Comparison of ENCODE assay signal across 17 cellular contexts in the genomic region with DNA sequence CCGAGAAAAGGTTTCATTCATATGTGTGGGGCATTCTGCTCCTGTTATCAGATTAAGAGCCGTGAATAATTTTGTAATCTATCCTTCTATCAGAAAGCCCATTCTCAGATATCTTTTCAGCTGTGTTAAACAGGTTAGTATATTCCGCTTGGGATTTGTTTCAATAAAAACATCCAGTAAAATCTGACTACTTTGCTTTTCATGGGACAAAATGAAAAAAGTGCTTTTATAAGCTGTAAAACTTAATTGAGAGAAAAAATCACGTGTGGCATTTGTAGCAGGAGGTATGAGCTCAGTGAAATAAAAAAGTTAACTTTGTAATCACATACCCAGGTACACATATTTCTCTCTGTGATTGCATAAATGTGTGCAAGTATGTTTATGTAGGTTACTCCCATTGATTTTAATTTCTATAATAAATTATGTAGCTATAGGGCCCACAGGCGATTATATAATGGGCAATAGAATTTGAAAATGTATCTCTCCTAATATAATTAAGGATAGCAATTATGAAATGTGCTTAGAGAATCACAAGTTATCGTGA. TPM values are rescaled to one million over a fixed set of nuclear protein-coding genes. Genes with fewer than 3 reads are reported as not detected.
A peak's percentile ranks its signal among the peaks of the same experiment; 100 is the strongest.
DNase-seq lines count a peak whose midpoint lies in the region; ATAC-seq, FAIRE-seq and TF ChIP-seq lines count a peak whose summit lies in the region.
"Had no signal": no experiment of that assay in that cellular context is flagged by ENCODE, and none has a peak within 500 bp of the region (broad histone marks: within the 10 kb centered on the region; RNA-seq: fewer than 3 reads in every experiment).

No MANE protein-coding gene starts in this region.

- H3K4me1 ChIP-seq in A549 (peaks cover 63% of the 10 kb centered on the region), RWPE2 (ENCODE audit: insufficient read depth, poor library complexity, severe bottlenecking) (peaks cover 53% of the 10 kb centered on the region), keratinocyte (ENCODE audit: control insufficient read depth, extremely low read depth, insufficient read depth, low read length) (peaks cover 61% of the 10 kb centered on the region)

- peaks cover 82% of the 10 kb centered on the region for H3K79me2 ChIP-seq in keratinocyte (ENCODE audit: control insufficient read depth, insufficient read depth, low read length)

- FAIRE-seq in A549 (lab: Jason Lieb, UNC) (no peak), keratinocyte (lab: Jason Lieb, UNC) (no peak)
- FAIRE-seq: GM12892 had no signal

- TF ChIP-seq RAD21 in A549 (conservative IDR thresholded peaks at IDR 0.05 in 1 of 2, IDR thresholded peaks at IDR 0.05 in 1 of 2), result no peak

- peaks cover 29% of the 10 kb centered on the region; the same call in 1 of the 2 replicates for H3K36me3 Mint-ChIP-seq in HFFc6 (ENCODE audit: low read depth)
- H3K36me3 Mint-ChIP-seq: CD4-positive, CD25-positive, alpha-beta regulatory T cell had no signal

- H3K4me3 ChIP-seq in A549, result no peak overlapping the region
- no peak overlapping the region for H3K4me3 ChIP-seq in RWPE2 (ENCODE audit: severe bottlenecking)
- peak overlapping the region in 2 of 3 experiments; percentile 94 to 96 for H3K4me3 ChIP-seq in keratinocyte (ENCODE audit: control insufficient read depth in 2 of 3, extremely low read depth in 1 of 3, insufficient read depth in 2 of 3, low read depth in 1 of 3, low read length in 3 of 3)
- H3K4me3 ChIP-seq: BLaER1 treated with 17β-estradiol and CSF1 and Interleukin-3, amounts not matched to agents 10 nM and 100 nM had no signal

- dilution Hi-C loops in keratinocyte (cut with MboI; ENCODE audit: extremely low pct_ligation_motif_present, low sequenced_read_pairs), result no loop called here

- POLR2A ChIA-PET in A549 (lab: Yijun Ruan, JAX), result interaction anchor here (1.3 kb wide), 1 partner anchor 32 kb away, joined by 4 read pairs; no protein-coding TSS in a partner anchor

- peaks cover 76% of the 10 kb centered on the region for H3K4me1 Mint-ChIP-seq in HFFc6 (ENCODE audit: low read depth)

- H3K9ac ChIP-seq in keratinocyte (ENCODE audit: control insufficient read depth, extremely low read depth, insufficient read depth, low read length), result peak overlapping the region; percentile 100
- H3K9ac ChIP-seq: BLaER1 treated with 17β-estradiol and CSF1 and Interleukin-3, amounts not matched to agents 10 nM and 100 nM had no signal

- WGBS in A549 (ENCODE audit: missing lambda C conversion rate), result 84% methylated on average over 6 of the region's 6 CpGs

- no peak overlapping the region; a peak in 1 of 6 replicates for H3K27ac ChIP-seq in A549
- H3K27ac ChIP-seq in RWPE2 (ENCODE audit: poor library complexity, severe bottlenecking), result peak overlapping the region; percentile 89
- H3K27ac ChIP-seq in keratinocyte (ENCODE audit: control insufficient read depth, insufficient read depth, low read length), result peak overlapping the region; percentile 99
- H3K27ac ChIP-seq: BLaER1 treated with 17β-estradiol and CSF1 and Interleukin-3, amounts not matched to agents 10 nM and 100 nM had no signal

- CTCF ChIA-PET in A549 (lab: Yijun Ruan, JAX), result interaction anchor here (0.7 to 3.8 kb wide), 7 partner anchors 12 to 130 kb away, joined by 3 to 17 read pairs (median 3); no protein-coding TSS in a partner anchor

- H3K9me3 ChIP-seq in A549 (no peaks in the 10 kb centered on the region), RWPE2 (ENCODE audit: severe bottlenecking) (no peaks in the 10 kb centered on the region), keratinocyte (ENCODE audit: control insufficient read depth, low read depth, low read length) (no peaks in the 10 kb centered on the region)

- no peaks in the 10 kb centered on the region for H3K27me3 Mint-ChIP-seq in HFFc6 (ENCODE audit: insufficient read depth)

- H3K4me2 ChIP-seq in A549 (peak overlapping the region; percentile 93), keratinocyte (ENCODE audit: control insufficient read depth, extremely low read depth, insufficient read depth, low read depth, low read length) (peak overlapping the region; percentile 81)

- TF ChIP-seq EP300 in A549 (IDR thresholded peaks at IDR 0.05), result no peak

- 0 out of 2 replicates have a peak overlapping the region, but pooled peaks have one; percentile 21 for H3K27ac Mint-ChIP-seq in HFFc6
- H3K27ac Mint-ChIP-seq: CD4-positive, CD25-positive, alpha-beta regulatory T cell; H9 had no signal

- TF ChIP-seq CTCF in A549 (IDR thresholded peaks at IDR 0.05), result no peak
- TF ChIP-seq CTCF in HFFc6 (IDR thresholded peaks at IDR 0.05), result no peak
- no peak for TF ChIP-seq CTCF in RWPE2 (IDR thresholded peaks at IDR 0.05; ENCODE audit: poor library complexity, severe bottlenecking)
- no peak for TF ChIP-seq CTCF in keratinocyte (optimal IDR thresholded peaks at IDR 0.05 in 1 of 3, IDR thresholded peaks at IDR 0.05 in 1 of 3, conservative IDR thresholded peaks at IDR 0.05 in 1 of 3; ENCODE audit: extremely low read depth in 1 of 3, insufficient read depth in 2 of 3, low read length in 3 of 3)

- no peaks in the 10 kb centered on the region for H3K27me3 ChIP-seq in RWPE2 (ENCODE audit: insufficient read depth, poor library complexity, severe bottlenecking)
- H3K27me3 ChIP-seq in keratinocyte (ENCODE audit: control insufficient read depth, extremely low read depth, insufficient read depth, low read length), result no peaks in the 10 kb centered on the region
- H3K27me3 ChIP-seq: BLaER1 treated with 17β-estradiol and CSF1 and Interleukin-3, amounts not matched to agents 10 nM and 100 nM had no signal

- DNase-seq in A549 (ENCODE audit: low read depth in 1 of 2, low spot score in 1 of 2), result no peak
- no peak for DNase-seq in HFFc6
- no peak for DNase-seq in RWPE2 (ENCODE audit: low spot score)
- no peak for DNase-seq in keratinocyte (ENCODE audit: low read depth, low spot score)
- no peak for DNase-seq in activated CD4-positive, alpha-beta T cell treated with anti-CD3 and anti-CD28 coated beads, Interleukin-2, amount 50 U/mL, for 4 hours
- DNase-seq in NCI-H2107 (lab: John Stamatoyannopoulos, UW), result no peak
- DNase-seq in iPS-NIHi11 (ENCODE audit: low spot score), result no peak
- DNase-seq: 8988T; ACHN; CD4-positive, CD25-positive, alpha-beta regulatory T cell; DND-41; GDM1; GOT3; H9 had no signal

- TF ChIP-seq POLR2A in A549 (IDR thresholded peaks at IDR 0.05; ENCODE audit: low read length), result no peak

- H3K9me3 Mint-ChIP-seq in HFFc6, result no peaks in the 10 kb centered on the region
- H3K9me3 Mint-ChIP-seq: H9 had no signal

- H3K9me1 ChIP-seq in keratinocyte (ENCODE audit: control insufficient read depth, extremely low read depth, insufficient read depth, low read length), result no peaks in the 10 kb centered on the region

- H2AFZ ChIP-seq in keratinocyte (ENCODE audit: control insufficient read depth, low read length), result no peak overlapping the region

- H3K36me3 ChIP-seq in RWPE2 (ENCODE audit: low read depth) (peaks cover 13% of the 10 kb centered on the region; the same call in 1 of the 2 replicates), keratinocyte (ENCODE audit: control insufficient read depth in 2 of 2, extremely low read depth in 1 of 2, insufficient read depth in 2 of 2, low read length in 2 of 2) (peaks cover 3 to 7% of the 10 kb centered on the region in 2 experiments)
- H3K36me3 ChIP-seq: BLaER1 treated with 17β-estradiol and CSF1 and Interleukin-3, amounts not matched to agents 10 nM and 100 nM had no signal

- peak overlapping the region; percentile 97 for H3K4me3 Mint-ChIP-seq in HFFc6
- H3K4me3 Mint-ChIP-seq: CD4-positive, CD25-positive, alpha-beta regulatory T cell; H9 had no signal

- no peak for ATAC-seq in A549
- ATAC-seq in RWPE2 (ENCODE audit: low read depth), result no peak
- ATAC-seq in HG03139 (IDR thresholded peaks at IDR 0.05; ENCODE audit: unreplicated experiment), result no peak

- no peaks in the 10 kb centered on the region for H4K20me1 ChIP-seq in keratinocyte (ENCODE audit: control insufficient read depth, extremely low read depth, insufficient read depth, low read length)
- H4K20me1 ChIP-seq: BLaER1 treated with 17β-estradiol and CSF1 and Interleukin-3, amounts not matched to agents 10 nM and 100 nM had no signal

TF ChIP-seq in A549, 52 proteins besides CTCF, POLR2A, EP300 and RAD21:
- TF ChIP-seq NR3C1 (IDR thresholded peaks at IDR 0.05) (no peak), NFE2L2 (conservative IDR thresholded peaks at IDR 0.05; ENCODE audit: low read length) (no peak), E2F6 (IDR thresholded peaks at IDR 0.05; ENCODE audit: borderline replicate concordance, low read depth) (no peak)
- TF ChIP-seq, protein P1, sequence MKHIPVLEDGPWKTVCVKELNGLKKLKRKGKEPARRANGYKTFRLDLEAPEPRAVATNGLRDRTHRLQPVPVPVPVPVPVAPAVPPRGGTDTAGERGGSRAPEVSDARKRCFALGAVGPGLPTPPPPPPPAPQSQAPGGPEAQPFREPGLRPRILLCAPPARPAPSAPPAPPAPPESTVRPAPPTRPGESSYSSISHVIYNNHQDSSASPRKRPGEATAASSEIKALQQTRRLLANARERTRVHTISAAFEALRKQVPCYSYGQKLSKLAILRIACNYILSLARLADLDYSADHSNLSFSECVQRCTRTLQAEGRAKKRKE (CRISPR knock-in tag; IDR thresholded peaks at IDR 0.05; ENCODE audit: low read depth), result no peak

RNA-seq across cellular contexts. Expression of gene MET, which starts 3.9 kb away (rescaled TPM):
- polyA plus RNA-seq in A549 (2011; rRNA removed) (161 and 165 TPM in 2 replicates), A549 (2017; fragmentation: RNase III; extraction: RNeasy Plus Mini Kit Qiagen cat#74134 plus additional on column Dnase treatment) (65.1 to 77.9 TPM (median 72.3 TPM) in 3 replicates), keratinocyte (99.8 to 119 TPM (median 117 TPM) in 3 replicates)
- 35.2 and 44.0 TPM in 2 replicates for polyA plus RNA-seq in A549 (2012; cell fraction: cytosol; rRNA removed)
- 33.9 and 45.5 TPM in 2 replicates for polyA plus RNA-seq in A549 (2012; cell fraction: nucleus; rRNA removed)
- polyA minus RNA-seq in A549 (2011; rRNA and poly(A)+ RNA removed), result 417 and 431 TPM in 2 replicates
- 100 to 1,000 TPM; 101 to 149 (median 129) TPM for total RNA-seq in HFFc6 (2021; fragmentation: NEBNext Ultra II Directional; extraction: Animal tissue kit (Norgen Biotek cat#: 25700))
- 34.1 TPM for polyA plus RNA-seq in keratinocyte (2011; ENCODE audit: low read depth)
- 24.7 and 50.5 TPM in 2 replicates for polyA plus RNA-seq in keratinocyte (2011; cell fraction: cytosol; rRNA removed)
- polyA plus RNA-seq in keratinocyte (2011; cell fraction: nucleus; rRNA removed), result 132 and 150 TPM in 2 replicates
- polyA plus RNA-seq in keratinocyte (2012; ENCODE audit: low replicate concordance), result 32.0 and 81.0 TPM in 2 replicates
- 224 to 424 TPM (median 361 TPM) in 3 replicates for polyA minus RNA-seq in keratinocyte
- polyA minus RNA-seq in keratinocyte (2011; cell fraction: cytosol; rRNA and poly(A)+ RNA removed), result 122 TPM
- polyA minus RNA-seq in keratinocyte (2011; cell fraction: nucleus; rRNA and poly(A)+ RNA removed), result 390 and 658 TPM in 2 replicates
- total RNA-seq: CD4-positive, CD25-positive, alpha-beta regulatory T cell had no signal
- polyA plus RNA-seq: CD4-positive, CD25-positive, alpha-beta regulatory T cell had no signal

Comparison
In these comparisons a context has a peak if more than half of its experiments do, and no peak if none do; other contexts are left out.
1. H3K27ac ChIP-seq: peak in RWPE2 (single experiment) and keratinocyte (single experiment); none in A549 (0 of 2).
2. H3K4me3 ChIP-seq: peak in keratinocyte (2 of 3); none in A549 (single experiment) and RWPE2 (single experiment).